ENCODE assay signal across 15 cellular contexts in the genomic region with DNA sequence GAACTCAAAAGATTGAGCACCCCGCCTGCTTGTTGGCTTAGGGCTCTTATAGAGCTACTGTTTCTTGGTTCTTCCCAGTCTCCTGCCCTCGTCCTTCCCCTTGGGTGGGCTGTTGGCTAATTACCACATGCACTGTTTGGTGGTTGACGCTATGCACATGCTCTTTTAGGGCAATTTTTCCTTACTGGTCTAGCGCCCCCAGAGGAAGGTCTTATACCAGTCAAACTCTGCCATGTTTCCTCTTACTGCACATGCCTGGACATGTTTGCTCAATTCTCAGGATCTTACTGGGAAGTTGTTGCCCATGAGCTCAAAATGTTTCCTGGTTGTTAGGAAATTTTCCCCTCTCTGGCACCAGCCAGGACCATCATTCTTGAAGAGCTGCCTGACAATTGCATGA.
DNase-seq lines count a peak whose midpoint lies in the region; ATAC-seq and TF ChIP-seq lines count a peak whose summit lies in the region.
"Had no signal": no experiment of that assay in that cellular context is flagged by ENCODE, and none has a peak within 500 bp of the region (broad histone marks: within the 10 kb centered on the region; RNA-seq: fewer than 3 reads in every experiment).

No MANE protein-coding gene starts in this region.

- H3K36me3 Mint-ChIP-seq in endodermal cell (ENCODE audit: low read depth) (peaks cover 6% of the 10 kb centered on the region), immature natural killer cell (no peaks in the 10 kb centered on the region)

- H3K9me3 Mint-ChIP-seq in endodermal cell (peaks cover 30% of the 10 kb centered on the region), immature natural killer cell (no peaks in the 10 kb centered on the region)

- H3K27me3 Mint-ChIP-seq in endodermal cell (ENCODE audit: insufficient read depth), result peaks cover 2% of the 10 kb centered on the region
- H3K27me3 Mint-ChIP-seq in immature natural killer cell (ENCODE audit: low read depth in 3 of 3), result peaks cover 0 to 4% (median 2%) of the 10 kb centered on the region in 3 donors

- H3K36me3 ChIP-seq in endodermal cell (ENCODE audit: control insufficient read depth, insufficient read depth, low read length), result no peaks in the 10 kb centered on the region
- H3K36me3 ChIP-seq: suprapubic skin had no signal

- H3K27ac Mint-ChIP-seq in endodermal cell (no peak overlapping the region), immature natural killer cell (no peak overlapping the region)
- H3K27ac Mint-ChIP-seq: activated T-helper 2 cell treated with anti-CD3 and anti-CD28 coated beads, Interferon-gamma antibody, Interleukin-2, Interleukin-4, amounts not matched to agents 10 μg/mL and 5 μg/mL and 100 μg/mL, durations not matched to agents 14 hours and 24 hours and 36 hours; dendritic cell treated with granulocyte-macrophage colony-stimulating factor and Interleukin-4, amounts not matched to agents 40 ng/mL and 50 ng/mL, for 4 days; memory B cell had no signal

- H3K9ac ChIP-seq in endodermal cell (ENCODE audit: extremely low read depth, low read length, poor library complexity, severe bottlenecking), result no peak overlapping the region

- CTCF ChIA-PET in AG04450 (lab: Charles Lee), result interaction anchor here (1.6 kb wide), 1 partner anchor 76 kb away, joined by 3 read pairs; no protein-coding TSS in a partner anchor

- WGBS in endodermal cell (ENCODE audit: insufficient coverage in 1 of 2, insufficient read length in 1 of 2), 2 experiments, result 87 to 91% methylated on average over 4 of the region's 4 CpGs

- H3K9me3 ChIP-seq in AG04450 (ENCODE audit: control insufficient read depth, insufficient read depth, low read length), result peaks cover 3% of the 10 kb centered on the region; the same call in 1 of the 2 replicates
- peaks cover 18% of the 10 kb centered on the region for H3K9me3 ChIP-seq in endodermal cell (ENCODE audit: control insufficient read depth, low read length)
- H3K9me3 ChIP-seq: suprapubic skin had no signal

- H3K27me3 ChIP-seq in AG04450 (ENCODE audit: control insufficient read depth, insufficient read depth, low read length) (peaks cover 6% of the 10 kb centered on the region), endodermal cell (ENCODE audit: control insufficient read depth, insufficient read depth, low read length, poor library complexity, severe bottlenecking) (no peaks in the 10 kb centered on the region)
- H3K27me3 ChIP-seq: suprapubic skin had no signal

- H3K4me3 Mint-ChIP-seq in endodermal cell (no peak overlapping the region), immature natural killer cell (no peak overlapping the region)
- H3K4me3 Mint-ChIP-seq: dendritic cell treated with granulocyte-macrophage colony-stimulating factor and Interleukin-4, amounts not matched to agents 40 ng/mL and 50 ng/mL, for 4 days; memory B cell had no signal

- ATAC-seq in GM21528 (IDR thresholded peaks at IDR 0.05; ENCODE audit: low FRiP score, unreplicated experiment) (no peak), GM18511 (IDR thresholded peaks at IDR 0.05; ENCODE audit: unreplicated experiment) (no peak)

- H3K4me3 ChIP-seq in AG04450 (ENCODE audit: low read depth, low read length) (no peak overlapping the region), endodermal cell (ENCODE audit: low read length) (peak overlapping the region; percentile 1)
- H3K4me3 ChIP-seq: suprapubic skin had no signal

- H3K4me1 Mint-ChIP-seq in endodermal cell, result peaks cover 11% of the 10 kb centered on the region
- no peaks in the 10 kb centered on the region for H3K4me1 Mint-ChIP-seq in immature natural killer cell
- H3K4me1 Mint-ChIP-seq: memory B cell had no signal

- peaks cover 5% of the 10 kb centered on the region for H3K4me1 ChIP-seq in endodermal cell (ENCODE audit: control insufficient read depth, insufficient read depth, low read length)
- H3K4me1 ChIP-seq: suprapubic skin had no signal

- TF ChIP-seq CTCF in AG04450 (IDR thresholded peaks at IDR 0.05; ENCODE audit: low read depth, low read length), result peak; percentile 26
- peak; percentile 45; the same call in 1 of the 2 replicates for TF ChIP-seq CTCF in GM12874 (IDR thresholded peaks at IDR 0.05; ENCODE audit: insufficient read depth, low read depth, low read length)
- TF ChIP-seq CTCF in endodermal cell (conservative IDR thresholded peaks at IDR 0.05), result peak; percentile 54

- H3K27ac ChIP-seq in AG04450 (ENCODE audit: low read depth, low read length) (no peak overlapping the region), endodermal cell (ENCODE audit: low read depth, low read length) (no peak overlapping the region)
- H3K27ac ChIP-seq: suprapubic skin, VCaP had no signal

- DNase-seq in AG04450 (ENCODE audit: low read depth, low spot score) (no peak), NCI-H69 (lab: John Stamatoyannopoulos, UW) (peak; percentile 29), endodermal cell (peak; percentile 57), immature natural killer cell (no peak)
- no peak for DNase-seq in activated T-cell treated with anti-CD3 and anti-CD28 coated beads, Interleukin-2, amount 50 U/mL, for 1 hour
- DNase-seq: DMS153, head of caudate nucleus had no signal

- POLR2A ChIA-PET in AG04450 (lab: Yijun Ruan, JAX), result no interaction called here

Comparison
In these comparisons a context has a peak if more than half of its experiments do, and no peak if none do; other contexts are left out.
1. DNase-seq: peak in NCI-H69 (single experiment) and endodermal cell (single experiment); none in AG04450 (single experiment), activated T-cell treated with anti-CD3 and anti-CD28 coated beads, Interleukin-2, amount 50 U/mL, for 1 hour (single experiment) and immature natural killer cell (0 of 3).
2. Peak in every context shown above with its lines, with median percentiles within 50 percentile points of each other: CTCF ChIP-seq.